Comparison of ENCODE assay signal across 20 cellular contexts in genomic region chr3:12878026-12878636, GRCh38.
"Had no signal": no experiment of that assay in that cellular context is flagged by ENCODE, and none has a peak within 500 bp of the region (broad histone marks: within the 10 kb centered on the region; RNA-seq: fewer than 3 reads in every experiment).

No MANE protein-coding gene starts in this region.

- H3K36me3 ChIP-seq: colonic mucosa, gastroesophageal sphincter, upper lobe of right lung had no signal

- H3K4me1 ChIP-seq: colonic mucosa, upper lobe of right lung had no signal

- H3K4me3 Mint-ChIP-seq: activated T-cell treated with anti-CD3 and anti-CD28 coated beads, Interleukin-2, amount 50 U/mL, for 4 hours; nephron progenitor cell had no signal

- H3K4me2 ChIP-seq: smooth muscle cell had no signal

- H3K27ac ChIP-seq: colonic mucosa, dorsolateral prefrontal cortex, gastroesophageal sphincter, upper lobe of right lung had no signal

- DNase-seq: activated CD4-positive, alpha-beta T cell treated with anti-CD3 and anti-CD28 coated beads for 4 hours; activated CD4-positive, alpha-beta T cell treated with anti-CD3 and anti-CD28 coated beads, Interleukin-2, amount 50 U/mL, for 48 hours; activated CD4-positive, CD25-positive, alpha-beta regulatory T cell; activated CD8-positive, alpha-beta memory T cell treated with anti-CD3 and anti-CD28 coated beads, Interleukin-2, amount 50 U/mL, for 48 hours; activated naive CD4-positive, alpha-beta T cell treated with Interleukin-2 at 50 U/mL for 16 hours; activated T-cell treated with anti-CD3 and anti-CD28 coated beads, Interleukin-2, amount 50 U/mL, for 4 hours; amygdala; colonic mucosa; dorsolateral prefrontal cortex; head of caudate nucleus; nephron progenitor cell; occipital lobe; stimulated activated CD4-positive, alpha-beta T cell treated with anti-CD3 and anti-CD28 coated beads, Interleukin-15, amount 100 ng/mL, for 24 hours; stimulated activated CD8-positive, alpha-beta memory T cell treated with anti-CD3 and anti-CD28 coated beads, Interleukin-4, amount 100 ng/mL, for 48 hours; T-helper 1 cell; upper lobe of right lung had no signal

- H3K9me3 Mint-ChIP-seq: activated T-cell treated with anti-CD3 and anti-CD28 coated beads, Interleukin-2, amount 50 U/mL, for 4 hours; activated T-helper 2 cell treated with anti-CD3 and anti-CD28 coated beads, Interferon-gamma antibody, Interleukin-2, Interleukin-4, amounts not matched to agents 10 μg/mL and 5 μg/mL and 100 μg/mL, durations not matched to agents 14 hours and 24 hours and 36 hours; nephron progenitor cell had no signal

- H3K4me3 ChIP-seq: colonic mucosa, dorsolateral prefrontal cortex, gastroesophageal sphincter, smooth muscle cell, upper lobe of right lung had no signal

- H3K27ac Mint-ChIP-seq: activated T-helper 2 cell treated with anti-CD3 and anti-CD28 coated beads, Interferon-gamma antibody, Interleukin-2, Interleukin-4, amounts not matched to agents 10 μg/mL and 5 μg/mL and 100 μg/mL, durations not matched to agents 14 hours and 24 hours and 36 hours; nephron progenitor cell had no signal

- ATAC-seq: activated T-cell treated with anti-CD3 and anti-CD28 coated beads, Interleukin-2, amount 50 U/mL, for 4 hours; gastroesophageal sphincter; sciatic nerve; upper lobe of right lung had no signal

- H3K9me3 ChIP-seq: colonic mucosa, gastroesophageal sphincter, upper lobe of right lung had no signal

- H3K27me3 ChIP-seq: colonic mucosa had no signal
